ENCODE assay signal across 27 cellular contexts in the genomic region with DNA sequence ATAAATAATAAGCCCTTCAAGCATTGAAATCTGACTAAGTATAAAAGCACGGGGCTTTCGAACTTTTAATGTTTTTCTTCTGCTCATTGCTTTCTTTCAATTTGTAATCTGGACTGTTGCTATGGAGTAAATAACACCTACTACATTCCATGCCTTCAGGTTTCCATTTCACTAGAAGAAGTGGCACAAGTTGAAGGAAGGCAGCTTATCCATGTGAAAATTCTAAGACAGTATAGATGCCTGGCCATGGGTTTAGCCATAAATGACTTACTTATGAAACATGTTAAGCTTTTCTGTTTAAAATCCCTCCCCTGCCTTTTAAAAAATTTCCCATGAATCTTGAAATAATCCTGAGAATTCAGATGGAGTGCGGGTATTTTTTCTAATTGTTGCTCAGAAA. TPM values are rescaled to one million over a fixed set of nuclear protein-coding genes. Genes with fewer than 3 reads are reported as not detected.
DNase-seq lines count a peak whose midpoint lies in the region; ATAC-seq and TF ChIP-seq lines count a peak whose summit lies in the region.
"Had no signal": no experiment of that assay in that cellular context is flagged by ENCODE, and none has a peak within 500 bp of the region (broad histone marks: within the 10 kb centered on the region; RNA-seq: fewer than 3 reads in every experiment).

No MANE protein-coding gene starts in this region.

- no peak overlapping the region for H2BK120ac ChIP-seq in trophoblast cell (ENCODE audit: insufficient read depth, low read length, poor library complexity)

- peak; percentile 29 for DNase-seq in epithelial cell of proximal tubule (ENCODE audit: low read depth)
- DNase-seq in trophoblast cell: peak; percentile 54 to 89
- DNase-seq: 8988T; CD4-positive, alpha-beta memory T cell; COR-L47; GDM1; Karpas-422; NCI-H1092; NCI-H1417 treated with DMSO at 0.1 percent for 48 hours; NCI-H1694 treated with DMSO at 0.1 percent for 48 hours; NCI-H2081; NCI-H524; NCI-H748 treated with DMSO at 0.1 percent for 48 hours; PC-9 had no signal

- H3K23ac ChIP-seq in trophoblast cell (ENCODE audit: low read length): no peak overlapping the region

- no peak overlapping the region for H2BK12ac ChIP-seq in trophoblast cell (ENCODE audit: low read length)

- H2AK5ac ChIP-seq in trophoblast cell (ENCODE audit: low read length): no peak overlapping the region

- no peak overlapping the region for H4K8ac ChIP-seq in trophoblast cell (ENCODE audit: low read depth, low read length)

- H2BK5ac ChIP-seq in trophoblast cell (ENCODE audit: low read depth, low read length, poor library complexity): no peak overlapping the region

- no peaks in the 10 kb centered on the region for H3K36me3 ChIP-seq in ACC112 (ENCODE audit: insufficient read depth, low read length)
- peaks cover 30% of the 10 kb centered on the region for H3K36me3 ChIP-seq in OCI-LY1 (ENCODE audit: insufficient read depth, low read length)
- no peaks in the 10 kb centered on the region for H3K36me3 ChIP-seq in trophoblast cell (ENCODE audit: control insufficient read depth in 1 of 2, insufficient read depth in 2 of 2, low read length in 2 of 2)

- H3K4me2 ChIP-seq in OCI-LY1 (ENCODE audit: low read length) (peak overlapping the region; percentile 95), trophoblast cell (ENCODE audit: low read length) (no peak overlapping the region)
- H3K4me2 ChIP-seq: PC-9 had no signal

- H3K4me3 ChIP-seq in ACC112 (ENCODE audit: low read depth, low read length): no peak overlapping the region
- peak overlapping the region; percentile 81 for H3K4me3 ChIP-seq in OCI-LY1 (ENCODE audit: low read depth, low read length, poor library complexity, severe bottlenecking)
- H3K4me3 ChIP-seq in epithelial cell of proximal tubule (ENCODE audit: low read depth, low read length): no peak overlapping the region
- H3K4me3 ChIP-seq in trophoblast cell (ENCODE audit: low read depth, low read length): no peak overlapping the region
- H3K4me3 ChIP-seq: GM12878, PC-9 had no signal

- H3K79me2 ChIP-seq in ACC112 (ENCODE audit: control insufficient read depth, insufficient read depth, low read length, unreplicated experiment): no peaks in the 10 kb centered on the region
- H3K79me2 ChIP-seq in OCI-LY1 (ENCODE audit: insufficient read depth, low read length): peaks cover 22% of the 10 kb centered on the region
- H3K79me2 ChIP-seq in trophoblast cell (ENCODE audit: control insufficient read depth, insufficient read depth, low read length, poor library complexity): no peaks in the 10 kb centered on the region

- TF ChIP-seq CTCF in OCI-LY1 (IDR thresholded peaks at IDR 0.05; ENCODE audit: low read length) (no peak), epithelial cell of proximal tubule (conservative IDR thresholded peaks at IDR 0.05; ENCODE audit: low read depth, low read length) (no peak)

- H3K14ac ChIP-seq in trophoblast cell (ENCODE audit: low read length): no peak overlapping the region

- H3K27me3 ChIP-seq in ACC112 (ENCODE audit: insufficient read depth, low read length) (no peaks in the 10 kb centered on the region), OCI-LY1 (ENCODE audit: insufficient read depth, low read length) (no peaks in the 10 kb centered on the region), trophoblast cell (ENCODE audit: insufficient read depth, low read length) (no peaks in the 10 kb centered on the region)

- H4K12ac ChIP-seq in trophoblast cell (ENCODE audit: low read depth, low read length): no peak overlapping the region

- WGBS in trophoblast cell (ENCODE audit: extremely low coverage, insufficient coverage, insufficient read length): no CpG with 5 or more reads among the region's 3 CpGs

- H3K9me3 ChIP-seq in OCI-LY1 (ENCODE audit: low read length): no peaks in the 10 kb centered on the region
- H3K9me3 ChIP-seq in trophoblast cell (ENCODE audit: insufficient read depth, low read depth, low read length): no peaks in the 10 kb centered on the region

- H3K4me1 ChIP-seq in ACC112 (ENCODE audit: control insufficient read depth, insufficient read depth, low read length, unreplicated experiment) (peaks cover 28% of the 10 kb centered on the region), OCI-LY1 (ENCODE audit: insufficient read depth, low read length, severe bottlenecking) (peaks cover 73% of the 10 kb centered on the region), trophoblast cell (ENCODE audit: control insufficient read depth in 1 of 2, insufficient read depth in 2 of 2, low read length in 2 of 2) (peaks cover 2 to 4% of the 10 kb centered on the region in 2 experiments)

- no peaks in the 10 kb centered on the region for H3F3A ChIP-seq in OCI-LY1 (ENCODE audit: insufficient read depth, low read length)

- ATAC-seq in HG02973 (IDR thresholded peaks at IDR 0.05; ENCODE audit: unreplicated experiment): no peak
- no peak for ATAC-seq in GM18858 (IDR thresholded peaks at IDR 0.05; ENCODE audit: unreplicated experiment)
- no peak for ATAC-seq in HG02852 (IDR thresholded peaks at IDR 0.05; ENCODE audit: unreplicated experiment)
- ATAC-seq: GM12878, HCT116, HepG2, Right ventricle myocardium inferior had no signal

- H2AFZ ChIP-seq in ACC112 (ENCODE audit: low read length, unreplicated experiment) (peak overlapping the region; percentile 52), OCI-LY1 (ENCODE audit: low read length) (peak overlapping the region; percentile 43; the same call in 1 of the 2 replicates), trophoblast cell (ENCODE audit: insufficient read depth, low read length, poor library complexity) (no peak overlapping the region)
- H2AFZ ChIP-seq: PC-9 had no signal

- no peaks in the 10 kb centered on the region for H4K20me1 ChIP-seq in OCI-LY1 (ENCODE audit: insufficient read depth, low read length)

- no peaks in the 10 kb centered on the region for H3K79me1 ChIP-seq in trophoblast cell (ENCODE audit: low read length)

- no peaks in the 10 kb centered on the region for H3K9me2 ChIP-seq in OCI-LY1 (ENCODE audit: low read depth, low read length)

- no peak overlapping the region for H3K18ac ChIP-seq in trophoblast cell (ENCODE audit: low read length)

- H3K9ac ChIP-seq in OCI-LY1 (ENCODE audit: low read length): peak overlapping the region; percentile 76
- no peak overlapping the region for H3K9ac ChIP-seq in trophoblast cell (ENCODE audit: low read length)

- H3K4ac ChIP-seq in trophoblast cell (ENCODE audit: low read depth, low read length): no peak overlapping the region

- H4K91ac ChIP-seq in trophoblast cell (ENCODE audit: low read depth, low read length): no peak overlapping the region

- no peak overlapping the region for H3K27ac ChIP-seq in ACC112 (ENCODE audit: low read depth, low read length)
- H3K27ac ChIP-seq in OCI-LY1 (ENCODE audit: low read depth, low read length, poor library complexity, severe bottlenecking): peak overlapping the region; percentile 90
- H3K27ac ChIP-seq in trophoblast cell (ENCODE audit: low read depth, low read length): no peak overlapping the region
- H3K27ac ChIP-seq: PC-9 had no signal

RNA-seq across cellular contexts. Expression of gene KCNJ16, which starts 30.6 kb away (rescaled TPM):
- total RNA-seq in epithelial cell of proximal tubule: 7.2 and 25.9 TPM in 2 replicates
- 0.03 and 0.06 TPM in 2 replicates for polyA plus RNA-seq in trophoblast cell (2013)
- total RNA-seq: CD4-positive, alpha-beta memory T cell; GM12878; H4; HepG2; HT1080; PC-9; Right ventricle myocardium inferior; RPMI7951 had no signal
- polyA plus RNA-seq: BJ; CD4-positive, alpha-beta memory T cell; HepG2 had no signal
